21 cellular contexts compared by ENCODE assay signal in the genomic region with DNA sequence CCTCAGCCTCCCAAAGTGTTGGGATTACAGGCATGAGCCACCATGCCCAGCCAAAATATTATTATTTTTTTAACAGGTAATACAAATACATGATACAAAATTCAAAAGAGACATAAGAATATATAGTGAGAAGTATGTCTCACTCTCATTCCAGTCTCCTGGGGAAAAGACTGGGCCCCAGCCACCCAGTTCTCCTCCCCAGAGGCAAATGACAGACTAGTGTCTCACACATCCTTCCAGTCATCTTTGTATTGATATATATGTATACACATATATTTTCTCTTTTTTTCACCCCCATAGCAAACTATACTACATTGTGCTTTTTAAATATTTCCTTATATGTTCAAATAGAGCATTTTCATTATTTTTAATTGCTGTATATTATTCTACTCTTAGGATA. TPM values are rescaled to one million over a fixed set of nuclear protein-coding genes. Genes with fewer than 3 reads are reported as not detected.
"Had no signal": no experiment of that assay in that cellular context is flagged by ENCODE, and none has a peak within 500 bp of the region (broad histone marks: within the 10 kb centered on the region; RNA-seq: fewer than 3 reads in every experiment).

No MANE protein-coding gene starts in this region.

- H3K4me1 Mint-ChIP-seq: natural killer cell; stimulated activated naive B cell treated with anti-CD40 and anti-IgM and Interleukin-4, amounts not matched to agents 10 μg/mL and 1 μg/mL and 100 μg/mL, for 72 hours had no signal

- H3K4me3 Mint-ChIP-seq: natural killer cell; stimulated activated naive B cell treated with anti-CD40 and anti-IgM and Interleukin-4, amounts not matched to agents 10 μg/mL and 1 μg/mL and 100 μg/mL, for 72 hours; stimulated activated naive CD8-positive, alpha-beta T cell treated with anti-CD3 and anti-CD28 coated beads, Interleukin-15, Interleukin-2, amounts not matched to agents 100 ng/mL and 50 ng/mL, for 24 hours; type B pancreatic cell had no signal

- ATAC-seq: left lung; lower lobe of right lung; natural killer cell; stimulated activated naive B cell treated with anti-CD40 and anti-IgM and Interleukin-4, amounts not matched to agents 10 μg/mL and 1 μg/mL and 100 μg/mL, for 72 hours had no signal

- DNase-seq: effector memory CD4-positive, alpha-beta T cell; heart left ventricle; left cardiac atrium; left lung; lower lobe of right lung; natural killer cell; occipital lobe; pancreas; right lobe of liver; stimulated activated CD4-positive, alpha-beta T cell treated with anti-CD3 and anti-CD28 coated beads, Interleukin-15, amount 100 ng/mL, for 24 hours; stimulated activated CD4-positive, alpha-beta T cell treated with anti-CD3 and anti-CD28 coated beads, Interleukin-2, amount 100 ng/mL, for 48 hours; stimulated activated naive B cell treated with anti-CD40 and anti-IgM and Interleukin-4, amounts not matched to agents 10 μg/mL and 1 μg/mL and 100 μg/mL, for 72 hours; thyroid gland had no signal

- H3K4me1 ChIP-seq: left lung, pancreas, thyroid gland had no signal

- H3K27ac Mint-ChIP-seq: natural killer cell; stimulated activated naive B cell treated with anti-CD40 and anti-IgM and Interleukin-4, amounts not matched to agents 10 μg/mL and 1 μg/mL and 100 μg/mL, for 72 hours; stimulated activated naive CD8-positive, alpha-beta T cell treated with anti-CD3 and anti-CD28 coated beads, Interleukin-15, Interleukin-2, amounts not matched to agents 100 ng/mL and 50 ng/mL, for 24 hours; type B pancreatic cell had no signal

- H3K36me3 Mint-ChIP-seq: natural killer cell had no signal

- H3K4me3 ChIP-seq: coronary artery, heart left ventricle, hepatocyte, left lung, lower lobe of right lung, pancreas, right lobe of liver, thyroid gland had no signal

- H3K27me3 Mint-ChIP-seq: stimulated activated naive B cell treated with anti-CD40 and anti-IgM and Interleukin-4, amounts not matched to agents 10 μg/mL and 1 μg/mL and 100 μg/mL, for 72 hours; stimulated activated naive CD8-positive, alpha-beta T cell treated with anti-CD3 and anti-CD28 coated beads, Interleukin-15, Interleukin-2, amounts not matched to agents 100 ng/mL and 50 ng/mL, for 24 hours; type B pancreatic cell had no signal

- H3K27me3 ChIP-seq: heart left ventricle, hepatocyte, left lung, pancreas, right lobe of liver, thyroid gland had no signal

- H3K27ac ChIP-seq: coronary artery, hepatocyte, left lung, lower lobe of right lung, pancreas, right lobe of liver, thyroid gland had no signal

- H3K9me3 ChIP-seq: heart left ventricle, left lung, lower lobe of right lung, pancreas, right lobe of liver, thyroid gland had no signal

- H3K36me3 ChIP-seq: pancreas had no signal

- H3K9me3 Mint-ChIP-seq: natural killer cell; stimulated activated naive B cell treated with anti-CD40 and anti-IgM and Interleukin-4, amounts not matched to agents 10 μg/mL and 1 μg/mL and 100 μg/mL, for 72 hours; stimulated activated naive CD8-positive, alpha-beta T cell treated with anti-CD3 and anti-CD28 coated beads, Interleukin-15, Interleukin-2, amounts not matched to agents 100 ng/mL and 50 ng/mL, for 24 hours; type B pancreatic cell had no signal

RNA-seq across cellular contexts. Expression of a gene that starts 8.3 kb away (rescaled TPM):
- total RNA-seq: endothelial cell of umbilical vein, fibroblast of villous mesenchyme, frontal cortex, glomerular endothelial cell had no signal
